8 cellular contexts compared by ENCODE assay signal in the genomic region with DNA sequence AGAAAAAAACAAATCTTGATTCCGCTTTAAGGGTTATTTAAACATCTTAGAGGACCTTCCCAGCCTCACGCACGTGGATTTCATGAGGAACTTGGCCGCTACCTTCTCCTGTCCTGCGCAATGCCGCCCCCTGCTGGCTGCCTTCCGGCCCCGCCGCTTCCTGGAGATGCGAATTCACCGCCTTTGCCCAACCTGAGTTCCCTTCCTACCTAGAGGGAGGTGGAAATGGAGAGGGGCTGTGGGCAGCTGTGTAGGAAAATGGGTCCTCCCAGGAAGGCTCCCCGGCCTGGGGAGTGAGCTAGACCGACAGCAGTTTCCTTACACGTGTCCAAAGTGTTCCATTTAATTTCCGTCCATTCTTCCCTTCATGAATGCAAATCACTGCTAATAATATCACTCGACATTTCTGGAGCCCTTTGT. TPM values are rescaled to one million over a fixed set of nuclear protein-coding genes. Genes with fewer than 3 reads are reported as not detected.
A peak's percentile ranks its signal among the peaks of the same experiment; 100 is the strongest.
DNase-seq lines count a peak whose midpoint lies in the region; TF ChIP-seq lines count a peak whose summit lies in the region.

No MANE protein-coding gene starts in this region.

- no peaks in the 10 kb centered on the region for H3K27me3 Mint-ChIP-seq in osteocyte (ENCODE audit: unreplicated experiment)

- H3K36me3 Mint-ChIP-seq in osteocyte (ENCODE audit: unreplicated experiment), result no peaks in the 10 kb centered on the region

- H3K4me3 ChIP-seq in testis, result peak overlapping the region; percentile 11 to 36

- no peak overlapping the region for H3K27ac Mint-ChIP-seq in osteocyte (ENCODE audit: unreplicated experiment)

- no peaks in the 10 kb centered on the region for H3K36me3 ChIP-seq in testis (ENCODE audit: low read depth, missing control alignments)

- H3K27me3 ChIP-seq in testis, result no peaks in the 10 kb centered on the region

- no peak overlapping the region for H3K27ac ChIP-seq in testis

- 7 to 9% methylated on average over 14 to 16 of the region's 16 CpGs for WGBS in testis, 2 donors

- no peaks in the 10 kb centered on the region for H3K9me3 ChIP-seq in testis

- H3K4me1 Mint-ChIP-seq in osteocyte (ENCODE audit: unreplicated experiment), result peaks cover 5% of the 10 kb centered on the region

- H3K9me3 Mint-ChIP-seq in osteocyte (ENCODE audit: unreplicated experiment), result no peaks in the 10 kb centered on the region

- no peak for TF ChIP-seq POLR2A in testis (IDR thresholded peaks at IDR 0.05)

- peak; percentile 93 for TF ChIP-seq CTCF in LNCAP (IDR thresholded peaks at IDR 0.05)
- TF ChIP-seq CTCF in osteocyte (IDR thresholded peaks at IDR 0.05), result peak; percentile 98
- TF ChIP-seq CTCF in testis (IDR thresholded peaks at IDR 0.05), result peak; percentile 80 to 97 (median 92)

- intact Hi-C loops in testis (cut with DNase I; ENCODE audit: low total_unique reads), result loop anchor here (10.0 kb wide), 1 partner anchor 1022 kb away; no protein-coding TSS in a partner anchor

- H3K4me3 Mint-ChIP-seq in osteocyte (ENCODE audit: unreplicated experiment), result no peak overlapping the region

- no peaks in the 10 kb centered on the region for H3K4me1 ChIP-seq in testis

- in situ Hi-C loops in SK-MEL-5 (cut with HindIII; ENCODE audit: low pct_unique_long_range_greater_than_20kb, low sequenced_read_pairs), result no loop called here

- DNase-seq in NCI-H187 (lab: John Stamatoyannopoulos, UW), result peak; percentile 7 to 38
- DNase-seq in NCI-H187 treated with DMSO at 0.1 percent for 48 hours (lab: John Stamatoyannopoulos, UW), result no peak
- peak; percentile 66 for DNase-seq in SK-MEL-5 (ENCODE audit: low read depth, low spot score)
- peak; percentile 62 to 78 (median 72) for DNase-seq in activated naive CD4-positive, alpha-beta T cell (lab: John Stamatoyannopoulos, UW)
- peak; percentile 67 for DNase-seq in germinal center (ENCODE audit: low spot score)
- peak; percentile 95 for DNase-seq in osteocyte (ENCODE audit: extremely low spot score, unreplicated experiment)
- peak; percentile 93 for DNase-seq in testis

RNA-seq across cellular contexts. Expression of a gene that starts 1.0 kb away (rescaled TPM):
- total RNA-seq in SK-MEL-5 (2014; rRNA removed; shearing (Covaris generic)), result not detected in 2 replicates
- not detected in 2 replicates for polyA plus RNA-seq in SK-MEL-5 (2015; cell fraction: cytosol; rRNA removed)
- 1.3 TPM in 1 of 2 replicates, not detected in the other for polyA plus RNA-seq in SK-MEL-5 (2015; cell fraction: nucleus; rRNA removed)
- total RNA-seq in osteocyte (not detected in 2 replicates), testis (10 to 100 TPM; 14.2 to 18.3 TPM)
- polyA plus RNA-seq in testis (ENCODE audit: insufficient read depth, low read depth, low replicate concordance), result 24.6 TPM

Comparison
In these comparisons a context has a peak if more than half of its experiments do, and no peak if none do; other contexts are left out.
1. RNA of a gene that starts 1.0 kb away (total RNA-seq): 14.2 to 18.3 TPM in testis; not detected in osteocyte and not detected in SK-MEL-5; every median in the first group is over 10 times any median in the second.
2. Peak in every context shown above with its lines, with median percentiles within 50 percentile points of each other: CTCF ChIP-seq.